ENCODE assay signal across 8 cellular contexts in genomic region chr7:35185578-35185907, GRCh38.
DNase-seq lines count a peak whose midpoint lies in the region; TF ChIP-seq lines count a peak whose summit lies in the region.
"Not testable (repeated sequence)": the region's sequence is repeated elsewhere in the genome, so short reads cannot be mapped to it uniquely, and the experiment has no call there.

No MANE protein-coding gene starts in this region.

- peak overlapping the region; percentile 62 for H2AFZ ChIP-seq in neuron (ENCODE audit: low read depth, low read length)

- H3K27ac ChIP-seq in AG04450 (ENCODE audit: low read depth, low read length); HUES6 (ENCODE audit: low read depth, low read length); brain microvascular endothelial cell; stomach: not testable (repeated sequence)
- H3K27ac ChIP-seq in SJSA1 = peak overlapping the region; percentile 65

- H3K9me3 ChIP-seq in AG04450 (ENCODE audit: control insufficient read depth, insufficient read depth, low read length); HUES6 (ENCODE audit: control insufficient read depth, insufficient read depth, low read depth, low read length); SJSA1 (replicated peaks); iPS-15b (ENCODE audit: control insufficient read depth, insufficient read depth, low read length); neuron (ENCODE audit: low read length); stomach: not testable (repeated sequence)

- not testable (repeated sequence) for DNase-seq in AG04450 (ENCODE audit: low read depth, low spot score); SJSA1 (ENCODE audit: low read depth in 1 of 2, low spot score in 2 of 2); brain microvascular endothelial cell; fibroblast of pulmonary artery (ENCODE audit: low read depth); stomach

- not testable (repeated sequence) for H3K4me1 ChIP-seq in HUES6 (ENCODE audit: control insufficient read depth, insufficient read depth, low read length); SJSA1 (replicated peaks); iPS-15b (ENCODE audit: control insufficient read depth, insufficient read depth, low read length); neuron (ENCODE audit: insufficient read depth, low read length)
- H3K4me1 ChIP-seq in stomach = peaks cover 13 to 17% (median 17%) of the 10 kb centered on the region in 4 donors

- not testable (repeated sequence) for TF ChIP-seq EP300 in stomach (IDR thresholded peaks at IDR 0.05)

- not testable (repeated sequence) for TF ChIP-seq POLR2A in stomach (IDR thresholded peaks at IDR 0.05)

- WGBS in stomach, 5 donors = 1 to 7% (median 2%) methylated on average over 13 to 14 of the region's 14 CpGs

- not testable (repeated sequence) for TF ChIP-seq CTCF in AG04450 (IDR thresholded peaks at IDR 0.05; ENCODE audit: low read depth, low read length); brain microvascular endothelial cell (IDR thresholded peaks at IDR 0.05; ENCODE audit: low read depth, low read length, missing control alignments); fibroblast of pulmonary artery (IDR thresholded peaks at IDR 0.05; ENCODE audit: low read length, missing control alignments); stomach (IDR thresholded peaks at IDR 0.05)

- not testable (repeated sequence) for H3K36me3 ChIP-seq in HUES6 (ENCODE audit: control insufficient read depth, insufficient read depth, low read length); SJSA1; brain microvascular endothelial cell (replicated peaks); iPS-15b (ENCODE audit: control insufficient read depth, insufficient read depth, low read length); neuron (ENCODE audit: insufficient read depth, low read length); stomach

- intact Hi-C loops in stomach (cut with DNase I; ENCODE audit: low total_unique reads) = not testable (repeated sequence)

- H3K9ac ChIP-seq in HUES6 (ENCODE audit: low read length) = peak overlapping the region; percentile 58
- H3K9ac ChIP-seq in iPS-15b (ENCODE audit: low read depth, low read length) = not testable (repeated sequence)

- CTCF ChIA-PET in AG04450 (lab: Charles Lee) = interaction anchor here (0.7 to 1.2 kb wide), 3 partner anchors 326 to 1255 kb away, joined by 3 read pairs; no protein-coding TSS in a partner anchor

- in situ Hi-C loops in brain microvascular endothelial cell (cut with HindIII; ENCODE audit: low pct_ligation_motif_present, low sequenced_read_pairs) = not testable (repeated sequence)

- H3K4me3 ChIP-seq in AG04450 (ENCODE audit: low read depth, low read length) (peak overlapping the region; percentile 54), HUES6 (ENCODE audit: low read depth, low read length) (peak overlapping the region; percentile 67), SJSA1 (peak overlapping the region; percentile 42), brain microvascular endothelial cell (ENCODE audit: low read depth, low read length) (peak overlapping the region; percentile 54), fibroblast of pulmonary artery (replicated peaks; ENCODE audit: low read depth, low read length) (peak overlapping the region; percentile 64), iPS-15b (ENCODE audit: low read depth, low read length) (peak overlapping the region; percentile 61), neuron (ENCODE audit: low read length) (peak overlapping the region; percentile 33), stomach (peak overlapping the region; percentile 35 to 54 (median 46))

- not testable (repeated sequence) for H3K27me3 ChIP-seq in AG04450 (ENCODE audit: control insufficient read depth, insufficient read depth, low read length); SJSA1 (replicated peaks)
- H3K27me3 ChIP-seq in HUES6 (ENCODE audit: control insufficient read depth, insufficient read depth, low read length) = peaks cover 39% of the 10 kb centered on the region
- H3K27me3 ChIP-seq in brain microvascular endothelial cell (replicated peaks) = peaks cover 15% of the 10 kb centered on the region
- H3K27me3 ChIP-seq in iPS-15b (ENCODE audit: control insufficient read depth, insufficient read depth, low read length) = peaks cover 29% of the 10 kb centered on the region
- peaks cover 22% of the 10 kb centered on the region for H3K27me3 ChIP-seq in neuron (ENCODE audit: insufficient read depth, low read length)
- H3K27me3 ChIP-seq in stomach = peaks cover 0 to 24% (median 20%) of the 10 kb centered on the region in 3 donors

- POLR2A ChIA-PET in AG04450 (lab: Yijun Ruan, JAX) = not testable (repeated sequence)
